In genomic region chr3:59783468-59783988, GRCh38 we compare ENCODE assay signal across 14 cellular contexts.
DNase-seq lines count a peak whose midpoint lies in the region; ATAC-seq lines count a peak whose summit lies in the region.
"Had no signal": no experiment of that assay in that cellular context is flagged by ENCODE, and none has a peak within 500 bp of the region (broad histone marks: within the 10 kb centered on the region; RNA-seq: fewer than 3 reads in every experiment).

No MANE protein-coding gene starts in this region.

- H3K36me3 Mint-ChIP-seq in activated T-cell treated with anti-CD3 and anti-CD28 coated beads, Interleukin-2, amount 50 U/mL, for 4 hours (ENCODE audit: insufficient read depth) = peaks cover 13% of the 10 kb centered on the region
- H3K36me3 Mint-ChIP-seq: naive B cell had no signal

- DNase-seq in activated CD4-positive, CD25-positive, alpha-beta regulatory T cell treated with anti-CD3 and anti-CD28 coated beads, Interleukin-2, amount 50 U/mL, for 72 hours = no peak
- DNase-seq in M059J (ENCODE audit: low read depth) (peak; percentile 24), SHP77 treated with DMSO at 0.1 percent for 48 hours (lab: John Stamatoyannopoulos, UW) (no peak), cardiac septum (ENCODE audit: low spot score) (no peak)
- no peak for DNase-seq in activated T-cell treated with anti-CD3 and anti-CD28 coated beads, Interleukin-2, amount 50 U/mL, for 4 hours
- DNase-seq in stimulated activated CD4-positive, alpha-beta T cell treated with anti-CD3 and anti-CD28 coated beads, Interleukin-4, amount 100 ng/mL, for 24 hours = peak; percentile 48
- no peak for DNase-seq in activated effector memory CD4-positive, alpha-beta T cell treated with Interleukin-2 at 50 U/mL for 16 hours
- DNase-seq: 8988T, Karpas-422, kidney glomerular epithelial cell, naive B cell, NCI-H2171, retina had no signal

- intact Hi-C loops in cardiac septum (cut with DNase I) = no loop called here

- no peaks in the 10 kb centered on the region for H3K27me3 Mint-ChIP-seq in activated T-cell treated with anti-CD3 and anti-CD28 coated beads, Interleukin-2, amount 50 U/mL, for 4 hours (ENCODE audit: low read depth)
- H3K27me3 Mint-ChIP-seq: naive B cell had no signal

- H3K4me3 Mint-ChIP-seq in activated T-cell treated with anti-CD3 and anti-CD28 coated beads, Interleukin-2, amount 50 U/mL, for 4 hours = no peak overlapping the region

- H3K4me1 Mint-ChIP-seq in activated T-cell treated with anti-CD3 and anti-CD28 coated beads, Interleukin-2, amount 50 U/mL, for 4 hours (ENCODE audit: low read depth) = peaks cover 24% of the 10 kb centered on the region

- H3K9me3 Mint-ChIP-seq in activated T-cell treated with anti-CD3 and anti-CD28 coated beads, Interleukin-2, amount 50 U/mL, for 4 hours = peaks cover 9% of the 10 kb centered on the region

- peak; percentile 59 to 82 for ATAC-seq in activated CD4-positive, CD25-positive, alpha-beta regulatory T cell treated with anti-CD3 and anti-CD28 coated beads, Interleukin-2, amount 50 U/mL, for 24 hours
- ATAC-seq in activated T-cell treated with anti-CD3 and anti-CD28 coated beads, Interleukin-2, amount 50 U/mL, for 4 hours = peak; percentile 92 to 96

Comparison
In these comparisons a context has a peak if more than half of its experiments do, and no peak if none do; other contexts are left out.
1. DNase-seq: peak in M059J (single experiment) and stimulated activated CD4-positive, alpha-beta T cell treated with anti-CD3 and anti-CD28 coated beads, Interleukin-4, amount 100 ng/mL, for 24 hours (single experiment); none in activated CD4-positive, CD25-positive, alpha-beta regulatory T cell treated with anti-CD3 and anti-CD28 coated beads, Interleukin-2, amount 50 U/mL, for 72 hours (single experiment), activated T-cell treated with anti-CD3 and anti-CD28 coated beads, Interleukin-2, amount 50 U/mL, for 4 hours (single experiment), SHP77 treated with DMSO at 0.1 percent for 48 hours (single experiment), activated effector memory CD4-positive, alpha-beta T cell treated with Interleukin-2 at 50 U/mL for 16 hours (single experiment) and cardiac septum (single experiment).